In the genomic region with DNA sequence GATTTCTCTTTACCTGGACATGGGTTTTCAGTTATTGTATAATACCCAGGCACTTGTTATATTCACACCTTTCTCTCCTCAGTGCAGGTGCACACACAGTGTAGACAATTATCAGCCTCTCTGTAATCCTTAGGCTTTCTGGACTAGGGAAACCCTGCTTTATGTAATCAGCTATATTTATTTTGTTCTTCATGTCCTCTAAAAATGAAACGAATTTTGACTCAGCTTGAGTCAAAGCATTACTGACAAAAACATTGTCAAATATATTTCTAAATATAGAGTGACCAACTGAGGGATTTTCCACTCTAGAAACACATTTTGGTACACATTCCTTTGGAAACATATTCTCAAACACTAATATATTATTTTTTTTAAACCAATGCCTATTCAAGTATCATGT, we compare ENCODE assay signal across 13 cellular contexts.
A peak's percentile ranks its signal among the peaks of the same experiment; 100 is the strongest.
DNase-seq lines count a peak whose midpoint lies in the region; ATAC-seq lines count a peak whose summit lies in the region.
"Had no signal": no experiment of that assay in that cellular context is flagged by ENCODE, and none has a peak within 500 bp of the region (broad histone marks: within the 10 kb centered on the region; RNA-seq: fewer than 3 reads in every experiment).

No MANE protein-coding gene starts in this region.

- POLR2A ChIA-PET in activated CD4-positive, alpha-beta memory T cell treated with anti-CD3 and anti-CD28 coated beads, Interleukin-2, amount 10 ng/mL, durations not matched to agents 7 days and 5 days (lab: Charles Lee), result no interaction called here

- H3K4me1 Mint-ChIP-seq in activated CD4-positive, alpha-beta memory T cell treated with anti-CD3 and anti-CD28 coated beads, Interleukin-2, amount 10 ng/mL, durations not matched to agents 7 days and 5 days, result no peaks in the 10 kb centered on the region

- H3K27me3 Mint-ChIP-seq in activated CD4-positive, alpha-beta memory T cell treated with anti-CD3 and anti-CD28 coated beads, Interleukin-2, amount 10 ng/mL, durations not matched to agents 7 days and 5 days, result no peaks in the 10 kb centered on the region

- H3K4me3 Mint-ChIP-seq in activated CD4-positive, alpha-beta memory T cell treated with anti-CD3 and anti-CD28 coated beads, Interleukin-2, amount 10 ng/mL, durations not matched to agents 7 days and 5 days, result no peak overlapping the region
- H3K4me3 Mint-ChIP-seq: GM23338 had no signal

- ATAC-seq in HG02610 (IDR thresholded peaks at IDR 0.05; ENCODE audit: unreplicated experiment), result peak; percentile 61
- ATAC-seq: GM23338, SK-N-SH treated with all-trans-retinoic acid at 6 μM for 48 hours had no signal

- H3K36me3 Mint-ChIP-seq in activated CD4-positive, alpha-beta memory T cell treated with anti-CD3 and anti-CD28 coated beads, Interleukin-2, amount 10 ng/mL, durations not matched to agents 7 days and 5 days (ENCODE audit: low read depth), result no peaks in the 10 kb centered on the region

- peak; percentile 11 for DNase-seq in EH (ENCODE audit: low read depth)
- DNase-seq in NCI-H774 (lab: John Stamatoyannopoulos, UW), result peak; percentile 46
- DNase-seq in inferior parietal cortex (ENCODE audit: extremely low spot score), result peak; percentile 44
- no peak for DNase-seq in activated CD4-positive, alpha-beta memory T cell treated with anti-CD3 and anti-CD28 coated beads, Interleukin-2, amount 10 ng/mL, durations not matched to agents 7 days and 5 days
- DNase-seq in NCI-H2171 treated with DMSO at 0.1 percent for 48 hours (lab: John Stamatoyannopoulos, UW), result no peak
- DNase-seq in D341Med (ENCODE audit: low spot score), result no peak
- DNase-seq: NCI-H1092, NCI-H446, SHP77 treated with DMSO at 0.1 percent for 48 hours, T-helper 1 cell had no signal

- CTCF ChIA-PET in activated CD4-positive, alpha-beta memory T cell treated with anti-CD3 and anti-CD28 coated beads, Interleukin-2, amount 10 ng/mL, durations not matched to agents 7 days and 5 days (lab: Charles Lee), result no interaction called here

- H3K27ac Mint-ChIP-seq in activated CD4-positive, alpha-beta memory T cell treated with anti-CD3 and anti-CD28 coated beads, Interleukin-2, amount 10 ng/mL, durations not matched to agents 7 days and 5 days, result no peak overlapping the region
- H3K27ac Mint-ChIP-seq: GM23338 had no signal

- no peaks in the 10 kb centered on the region for H3K9me3 Mint-ChIP-seq in activated CD4-positive, alpha-beta memory T cell treated with anti-CD3 and anti-CD28 coated beads, Interleukin-2, amount 10 ng/mL, durations not matched to agents 7 days and 5 days
- H3K9me3 Mint-ChIP-seq: GM23338 had no signal

Comparison
In these comparisons a context has a peak if more than half of its experiments do, and no peak if none do; other contexts are left out.
1. DNase-seq: peak in EH (single experiment), NCI-H774 (single experiment) and inferior parietal cortex (single experiment); none in activated CD4-positive, alpha-beta memory T cell treated with anti-CD3 and anti-CD28 coated beads, Interleukin-2, amount 10 ng/mL, durations not matched to agents 7 days and 5 days (single experiment), NCI-H2171 treated with DMSO at 0.1 percent for 48 hours (single experiment) and D341Med (single experiment).